In genomic region chrX:135557344-135557743, GRCh38 we compare ENCODE assay signal across 17 cellular contexts.
"Had no signal": no experiment of that assay in that cellular context is flagged by ENCODE, and none has a peak within 500 bp of the region (broad histone marks: within the 10 kb centered on the region; RNA-seq: fewer than 3 reads in every experiment).

No MANE protein-coding gene starts in this region.

- H3K27me3 Mint-ChIP-seq: naive thymus-derived CD8-positive, alpha-beta T cell; stimulated activated naive B cell treated with anti-CD40 and anti-IgM and Interleukin-4, amounts not matched to agents 10 μg/mL and 1 μg/mL and 100 μg/mL, for 72 hours; stimulated activated naive CD8-positive, alpha-beta T cell treated with anti-CD3 and anti-CD28 coated beads, Interleukin-15, amount 100 ng/mL, for 72 hours had no signal

- H3K9me3 Mint-ChIP-seq: naive thymus-derived CD8-positive, alpha-beta T cell; stimulated activated naive B cell treated with anti-CD40 and anti-IgM and Interleukin-4, amounts not matched to agents 10 μg/mL and 1 μg/mL and 100 μg/mL, for 72 hours had no signal

- ATAC-seq: foreskin keratinocyte; left lobe of liver; naive thymus-derived CD8-positive, alpha-beta T cell; sciatic nerve; stimulated activated naive B cell treated with anti-CD40 and anti-IgM and Interleukin-4, amounts not matched to agents 10 μg/mL and 1 μg/mL and 100 μg/mL, for 72 hours; stimulated activated naive CD8-positive, alpha-beta T cell treated with anti-CD3 and anti-CD28 coated beads, Interleukin-15, amount 100 ng/mL, for 72 hours had no signal

- H3K27ac Mint-ChIP-seq: naive thymus-derived CD8-positive, alpha-beta T cell; stimulated activated naive B cell treated with anti-CD40 and anti-IgM and Interleukin-4, amounts not matched to agents 10 μg/mL and 1 μg/mL and 100 μg/mL, for 72 hours; stimulated activated naive CD8-positive, alpha-beta T cell treated with anti-CD3 and anti-CD28 coated beads, Interleukin-15, amount 100 ng/mL, for 72 hours had no signal

- H3K4me3 Mint-ChIP-seq: naive thymus-derived CD8-positive, alpha-beta T cell; stimulated activated naive B cell treated with anti-CD40 and anti-IgM and Interleukin-4, amounts not matched to agents 10 μg/mL and 1 μg/mL and 100 μg/mL, for 72 hours; stimulated activated naive CD8-positive, alpha-beta T cell treated with anti-CD3 and anti-CD28 coated beads, Interleukin-15, amount 100 ng/mL, for 72 hours had no signal

- H3K4me1 Mint-ChIP-seq: stimulated activated naive CD8-positive, alpha-beta T cell treated with anti-CD3 and anti-CD28 coated beads, Interleukin-15, amount 100 ng/mL, for 72 hours had no signal

- DNase-seq: colonic mucosa; dermis blood vessel endothelial cell; erythroblast; foreskin keratinocyte; head of caudate nucleus; mammary epithelial cell; naive thymus-derived CD8-positive, alpha-beta T cell; posterior cingulate gyrus; spleen; stimulated activated CD4-positive, alpha-beta T cell treated with anti-CD3 and anti-CD28 coated beads, Interleukin-15, amount 100 ng/mL, for 24 hours; stimulated activated CD4-positive, alpha-beta T cell treated with anti-CD3 and anti-CD28 coated beads, Interleukin-2, amount 100 ng/mL, for 24 hours; stimulated activated CD4-positive, alpha-beta T cell treated with anti-CD3 and anti-CD28 coated beads, Interleukin-4, amount 100 ng/mL, for 4 hours; stimulated activated naive B cell treated with anti-CD40 and anti-IgM and Interleukin-4, amounts not matched to agents 10 μg/mL and 1 μg/mL and 100 μg/mL, for 72 hours; stimulated activated naive CD8-positive, alpha-beta T cell treated with anti-CD3 and anti-CD28 coated beads, Interleukin-15, amount 100 ng/mL, for 72 hours; testis had no signal
